1 cellular context compared by ENCODE assay signal in the genomic region with DNA sequence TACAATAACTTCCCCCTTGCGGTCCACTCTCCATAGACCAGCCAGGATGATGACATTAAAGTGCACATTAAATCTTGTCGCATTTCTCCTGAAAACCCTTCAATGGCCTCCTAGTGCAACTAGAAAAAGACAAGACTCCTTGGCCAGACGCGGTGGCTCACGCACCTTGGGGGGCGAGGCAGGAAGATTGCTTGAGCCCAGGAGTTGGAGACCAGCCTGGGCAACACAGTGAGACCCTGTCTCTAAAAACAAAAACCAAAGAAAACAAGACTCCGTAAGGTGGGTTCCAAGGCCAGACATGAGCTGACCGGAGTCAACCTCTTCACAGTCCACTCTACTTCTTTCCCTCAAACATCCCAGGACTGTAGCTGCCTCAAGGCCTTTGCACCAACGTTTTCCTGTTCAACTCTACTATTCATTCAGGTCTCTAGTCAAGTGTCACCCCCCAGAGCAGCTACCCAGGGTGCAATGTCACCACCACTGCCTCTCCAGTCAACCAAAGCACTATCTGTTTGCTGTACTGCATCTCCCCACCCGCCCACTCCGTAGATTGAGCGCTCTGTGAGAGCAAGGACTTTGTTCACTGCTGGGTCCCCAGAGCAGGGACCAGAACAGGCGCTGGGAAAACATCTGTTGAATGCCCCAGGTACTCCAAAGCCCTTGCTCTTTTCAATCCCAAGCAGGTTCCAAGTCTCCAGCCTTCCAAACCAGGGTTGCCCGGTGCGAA.
TF ChIP-seq lines count a peak whose summit lies in the region.

No MANE protein-coding gene starts in this region.

TF ChIP-seq in HepG2, 621 proteins besides CTCF, POLR2A, EP300 and RAD21 (continued from another document and continues in another):
- TF ChIP-seq, protein P1, sequence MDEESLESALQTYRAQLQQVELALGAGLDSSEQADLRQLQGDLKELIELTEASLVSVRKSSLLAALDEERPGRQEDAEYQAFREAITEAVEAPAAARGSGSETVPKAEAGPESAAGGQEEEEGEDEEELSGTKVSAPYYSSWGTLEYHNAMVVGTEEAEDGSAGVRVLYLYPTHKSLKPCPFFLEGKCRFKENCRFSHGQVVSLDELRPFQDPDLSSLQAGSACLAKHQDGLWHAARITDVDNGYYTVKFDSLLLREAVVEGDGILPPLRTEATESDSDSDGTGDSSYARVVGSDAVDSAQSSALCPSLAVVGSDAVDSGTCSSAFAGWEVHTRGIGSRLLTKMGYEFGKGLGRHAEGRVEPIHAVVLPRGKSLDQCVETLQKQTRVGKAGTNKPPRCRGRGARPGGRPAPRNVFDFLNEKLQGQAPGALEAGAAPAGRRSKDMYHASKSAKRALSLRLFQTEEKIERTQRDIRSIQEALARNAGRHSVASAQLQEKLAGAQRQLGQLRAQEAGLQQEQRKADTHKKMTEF (CRISPR knock-in tag; IDR thresholded peaks at IDR 0.05) = peak; percentile 54
- TF ChIP-seq ZNF839 (CRISPR knock-in tag; IDR thresholded peaks at IDR 0.05; ENCODE audit: borderline replicate concordance) = no peak
- no peak for TF ChIP-seq CBFB (CRISPR knock-in tag; IDR thresholded peaks at IDR 0.05)
- TF ChIP-seq PTBP1 (IDR thresholded peaks at IDR 0.05; ENCODE audit: low read depth, low read length, poor library complexity, severe bottlenecking) = no peak
- TF ChIP-seq KDM3A (CRISPR knock-in tag; IDR thresholded peaks at IDR 0.05; ENCODE audit: low read depth) = no peak
- TF ChIP-seq ZFP37 (CRISPR knock-in tag; IDR thresholded peaks at IDR 0.05; ENCODE audit: borderline replicate concordance) = no peak
- TF ChIP-seq, protein P2, sequence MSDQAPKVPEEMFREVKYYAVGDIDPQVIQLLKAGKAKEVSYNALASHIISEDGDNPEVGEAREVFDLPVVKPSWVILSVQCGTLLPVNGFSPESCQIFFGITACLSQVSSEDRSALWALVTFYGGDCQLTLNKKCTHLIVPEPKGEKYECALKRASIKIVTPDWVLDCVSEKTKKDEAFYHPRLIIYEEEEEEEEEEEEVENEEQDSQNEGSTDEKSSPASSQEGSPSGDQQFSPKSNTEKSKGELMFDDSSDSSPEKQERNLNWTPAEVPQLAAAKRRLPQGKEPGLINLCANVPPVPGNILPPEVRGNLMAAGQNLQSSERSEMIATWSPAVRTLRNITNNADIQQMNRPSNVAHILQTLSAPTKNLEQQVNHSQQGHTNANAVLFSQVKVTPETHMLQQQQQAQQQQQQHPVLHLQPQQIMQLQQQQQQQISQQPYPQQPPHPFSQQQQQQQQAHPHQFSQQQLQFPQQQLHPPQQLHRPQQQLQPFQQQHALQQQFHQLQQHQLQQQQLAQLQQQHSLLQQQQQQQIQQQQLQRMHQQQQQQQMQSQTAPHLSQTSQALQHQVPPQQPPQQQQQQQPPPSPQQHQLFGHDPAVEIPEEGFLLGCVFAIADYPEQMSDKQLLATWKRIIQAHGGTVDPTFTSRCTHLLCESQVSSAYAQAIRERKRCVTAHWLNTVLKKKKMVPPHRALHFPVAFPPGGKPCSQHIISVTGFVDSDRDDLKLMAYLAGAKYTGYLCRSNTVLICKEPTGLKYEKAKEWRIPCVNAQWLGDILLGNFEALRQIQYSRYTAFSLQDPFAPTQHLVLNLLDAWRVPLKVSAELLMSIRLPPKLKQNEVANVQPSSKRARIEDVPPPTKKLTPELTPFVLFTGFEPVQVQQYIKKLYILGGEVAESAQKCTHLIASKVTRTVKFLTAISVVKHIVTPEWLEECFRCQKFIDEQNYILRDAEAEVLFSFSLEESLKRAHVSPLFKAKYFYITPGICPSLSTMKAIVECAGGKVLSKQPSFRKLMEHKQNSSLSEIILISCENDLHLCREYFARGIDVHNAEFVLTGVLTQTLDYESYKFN (CRISPR knock-in tag; conservative IDR thresholded peaks at IDR 0.05) = peak; percentile 70
- TF ChIP-seq ZNF709 (CRISPR knock-in tag; IDR thresholded peaks at IDR 0.05) = no peak
- 0 out of 2 replicates have a peak, but pooled peaks have one; percentile 41 for TF ChIP-seq REL (CRISPR knock-in tag; conservative IDR thresholded peaks at IDR 0.05)
- TF ChIP-seq REXO4 (CRISPR knock-in tag; IDR thresholded peaks at IDR 0.05; ENCODE audit: borderline replicate concordance) = no peak
- no peak for TF ChIP-seq SRSF9 (IDR thresholded peaks at IDR 0.05; ENCODE audit: borderline replicate concordance, insufficient read depth, low read depth, low read length, poor library complexity, severe bottlenecking)
- TF ChIP-seq ZNF629 (CRISPR knock-in tag; conservative IDR thresholded peaks at IDR 0.05) = 0 out of 2 replicates have a peak, but pooled peaks have one; percentile 13
- TF ChIP-seq AHR (CRISPR knock-in tag; IDR thresholded peaks at IDR 0.05) = no peak
- TF ChIP-seq, protein P3, sequence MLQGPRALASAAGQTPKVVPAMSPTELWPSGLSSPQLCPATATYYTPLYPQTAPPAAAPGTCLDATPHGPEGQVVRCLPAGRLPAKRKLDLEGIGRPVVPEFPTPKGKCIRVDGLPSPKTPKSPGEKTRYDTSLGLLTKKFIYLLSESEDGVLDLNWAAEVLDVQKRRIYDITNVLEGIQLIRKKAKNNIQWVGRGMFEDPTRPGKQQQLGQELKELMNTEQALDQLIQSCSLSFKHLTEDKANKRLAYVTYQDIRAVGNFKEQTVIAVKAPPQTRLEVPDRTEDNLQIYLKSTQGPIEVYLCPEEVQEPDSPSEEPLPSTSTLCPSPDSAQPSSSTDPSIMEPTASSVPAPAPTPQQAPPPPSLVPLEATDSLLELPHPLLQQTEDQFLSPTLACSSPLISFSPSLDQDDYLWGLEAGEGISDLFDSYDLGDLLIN (CRISPR knock-in tag; IDR thresholded peaks at IDR 0.05; ENCODE audit: borderline replicate concordance) = 0 out of 2 replicates have a peak, but pooled peaks have one; percentile 44
- TF ChIP-seq JDP2 (CRISPR knock-in tag; IDR thresholded peaks at IDR 0.05; ENCODE audit: borderline replicate concordance) = no peak
- TF ChIP-seq HNF4A (CRISPR knock-in tag; IDR thresholded peaks at IDR 0.05) = peak; percentile 84
- TF ChIP-seq MBNL3 (CRISPR knock-in tag; conservative IDR thresholded peaks at IDR 0.05) = no peak
- TF ChIP-seq BORCS8-MEF2B (CRISPR knock-in tag; IDR thresholded peaks at IDR 0.05) = no peak
- TF ChIP-seq ZNF747 (CRISPR knock-in tag; IDR thresholded peaks at IDR 0.05; ENCODE audit: borderline replicate concordance) = no peak
- 0 out of 2 replicates have a peak, but pooled peaks have one; percentile 8 for TF ChIP-seq ZNF460 (CRISPR knock-in tag; IDR thresholded peaks at IDR 0.05; ENCODE audit: borderline replicate concordance)
- no peak for TF ChIP-seq STAT5B (CRISPR knock-in tag; IDR thresholded peaks at IDR 0.05)
- peak; percentile 17; the same call in 1 of the 2 replicates for TF ChIP-seq NR2F2 (IDR thresholded peaks at IDR 0.05; ENCODE audit: borderline replicate concordance, low read depth)
- peak; percentile 28; the same call in 1 of the 2 replicates for TF ChIP-seq ZNF607 (CRISPR knock-in tag; IDR thresholded peaks at IDR 0.05; ENCODE audit: borderline replicate concordance)
- TF ChIP-seq, protein P4, sequence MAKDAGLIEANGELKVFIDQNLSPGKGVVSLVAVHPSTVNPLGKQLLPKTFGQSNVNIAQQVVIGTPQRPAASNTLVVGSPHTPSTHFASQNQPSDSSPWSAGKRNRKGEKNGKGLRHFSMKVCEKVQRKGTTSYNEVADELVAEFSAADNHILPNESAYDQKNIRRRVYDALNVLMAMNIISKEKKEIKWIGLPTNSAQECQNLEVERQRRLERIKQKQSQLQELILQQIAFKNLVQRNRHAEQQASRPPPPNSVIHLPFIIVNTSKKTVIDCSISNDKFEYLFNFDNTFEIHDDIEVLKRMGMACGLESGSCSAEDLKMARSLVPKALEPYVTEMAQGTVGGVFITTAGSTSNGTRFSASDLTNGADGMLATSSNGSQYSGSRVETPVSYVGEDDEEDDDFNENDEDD (CRISPR knock-in tag; IDR thresholded peaks at IDR 0.05; ENCODE audit: borderline replicate concordance) = no peak
- TF ChIP-seq NAIF1 (CRISPR knock-in tag; IDR thresholded peaks at IDR 0.05; ENCODE audit: borderline replicate concordance) = 0 out of 2 replicates have a peak, but pooled peaks have one; percentile 3
- no peak for TF ChIP-seq ZNF552 (CRISPR knock-in tag; IDR thresholded peaks at IDR 0.05; ENCODE audit: borderline replicate concordance)
- no peak for TF ChIP-seq ZNF569 (CRISPR knock-in tag; IDR thresholded peaks at IDR 0.05; ENCODE audit: borderline replicate concordance)
- peak; percentile 43; the same call in 1 of the 3 replicates for TF ChIP-seq MXI1 (IDR thresholded peaks at IDR 0.05; ENCODE audit: borderline replicate concordance, low read depth, low read length)
- TF ChIP-seq, protein P5, sequence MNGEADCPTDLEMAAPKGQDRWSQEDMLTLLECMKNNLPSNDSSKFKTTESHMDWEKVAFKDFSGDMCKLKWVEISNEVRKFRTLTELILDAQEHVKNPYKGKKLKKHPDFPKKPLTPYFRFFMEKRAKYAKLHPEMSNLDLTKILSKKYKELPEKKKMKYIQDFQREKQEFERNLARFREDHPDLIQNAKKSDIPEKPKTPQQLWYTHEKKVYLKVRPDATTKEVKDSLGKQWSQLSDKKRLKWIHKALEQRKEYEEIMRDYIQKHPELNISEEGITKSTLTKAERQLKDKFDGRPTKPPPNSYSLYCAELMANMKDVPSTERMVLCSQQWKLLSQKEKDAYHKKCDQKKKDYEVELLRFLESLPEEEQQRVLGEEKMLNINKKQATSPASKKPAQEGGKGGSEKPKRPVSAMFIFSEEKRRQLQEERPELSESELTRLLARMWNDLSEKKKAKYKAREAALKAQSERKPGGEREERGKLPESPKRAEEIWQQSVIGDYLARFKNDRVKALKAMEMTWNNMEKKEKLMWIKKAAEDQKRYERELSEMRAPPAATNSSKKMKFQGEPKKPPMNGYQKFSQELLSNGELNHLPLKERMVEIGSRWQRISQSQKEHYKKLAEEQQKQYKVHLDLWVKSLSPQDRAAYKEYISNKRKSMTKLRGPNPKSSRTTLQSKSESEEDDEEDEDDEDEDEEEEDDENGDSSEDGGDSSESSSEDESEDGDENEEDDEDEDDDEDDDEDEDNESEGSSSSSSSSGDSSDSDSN (CRISPR knock-in tag; IDR thresholded peaks at IDR 0.05) = peak; percentile 66
- TF ChIP-seq ZNF101 (CRISPR knock-in tag; IDR thresholded peaks at IDR 0.05; ENCODE audit: borderline replicate concordance, low read depth) = no peak
- TF ChIP-seq, protein P6, sequence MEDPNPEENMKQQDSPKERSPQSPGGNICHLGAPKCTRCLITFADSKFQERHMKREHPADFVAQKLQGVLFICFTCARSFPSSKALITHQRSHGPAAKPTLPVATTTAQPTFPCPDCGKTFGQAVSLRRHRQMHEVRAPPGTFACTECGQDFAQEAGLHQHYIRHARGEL (CRISPR knock-in tag; IDR thresholded peaks at IDR 0.05) = no peak; the same call in 1 of the 2 replicates
- TF ChIP-seq, protein P7, sequence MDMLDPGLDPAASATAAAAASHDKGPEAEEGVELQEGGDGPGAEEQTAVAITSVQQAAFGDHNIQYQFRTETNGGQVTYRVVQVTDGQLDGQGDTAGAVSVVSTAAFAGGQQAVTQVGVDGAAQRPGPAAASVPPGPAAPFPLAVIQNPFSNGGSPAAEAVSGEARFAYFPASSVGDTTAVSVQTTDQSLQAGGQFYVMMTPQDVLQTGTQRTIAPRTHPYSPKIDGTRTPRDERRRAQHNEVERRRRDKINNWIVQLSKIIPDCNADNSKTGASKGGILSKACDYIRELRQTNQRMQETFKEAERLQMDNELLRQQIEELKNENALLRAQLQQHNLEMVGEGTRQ (IDR thresholded peaks at IDR 0.05; ENCODE audit: low read depth, low read length) = no peak
- TF ChIP-seq, protein P7 (CRISPR knock-in tag; IDR thresholded peaks at IDR 0.05; ENCODE audit: borderline replicate concordance) = no peak
- TF ChIP-seq NONO (IDR thresholded peaks at IDR 0.05) = no peak
- peak; percentile 40; the same call in 1 of the 2 replicates for TF ChIP-seq NONO (CRISPR knock-in tag; conservative IDR thresholded peaks at IDR 0.05)
- no peak for TF ChIP-seq ZNF724P (CRISPR knock-in tag; IDR thresholded peaks at IDR 0.05; ENCODE audit: borderline replicate concordance)
- TF ChIP-seq RNF2 (conservative IDR thresholded peaks at IDR 0.05; ENCODE audit: low read depth) = no peak
- 0 out of 2 replicates have a peak, but pooled peaks have one; percentile 31 for TF ChIP-seq ZFP82 (CRISPR knock-in tag; IDR thresholded peaks at IDR 0.05; ENCODE audit: borderline replicate concordance)
- TF ChIP-seq, protein P8, sequence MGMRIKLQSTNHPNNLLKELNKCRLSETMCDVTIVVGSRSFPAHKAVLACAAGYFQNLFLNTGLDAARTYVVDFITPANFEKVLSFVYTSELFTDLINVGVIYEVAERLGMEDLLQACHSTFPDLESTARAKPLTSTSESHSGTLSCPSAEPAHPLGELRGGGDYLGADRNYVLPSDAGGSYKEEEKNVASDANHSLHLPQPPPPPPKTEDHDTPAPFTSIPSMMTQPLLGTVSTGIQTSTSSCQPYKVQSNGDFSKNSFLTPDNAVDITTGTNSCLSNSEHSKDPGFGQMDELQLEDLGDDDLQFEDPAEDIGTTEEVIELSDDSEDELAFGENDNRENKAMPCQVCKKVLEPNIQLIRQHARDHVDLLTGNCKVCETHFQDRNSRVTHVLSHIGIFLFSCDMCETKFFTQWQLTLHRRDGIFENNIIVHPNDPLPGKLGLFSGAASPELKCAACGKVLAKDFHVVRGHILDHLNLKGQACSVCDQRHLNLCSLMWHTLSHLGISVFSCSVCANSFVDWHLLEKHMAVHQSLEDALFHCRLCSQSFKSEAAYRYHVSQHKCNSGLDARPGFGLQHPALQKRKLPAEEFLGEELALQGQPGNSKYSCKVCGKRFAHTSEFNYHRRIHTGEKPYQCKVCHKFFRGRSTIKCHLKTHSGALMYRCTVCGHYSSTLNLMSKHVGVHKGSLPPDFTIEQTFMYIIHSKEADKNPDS (CRISPR knock-in tag; IDR thresholded peaks at IDR 0.05) = no peak
- TF ChIP-seq ZBTB7B (CRISPR knock-in tag; IDR thresholded peaks at IDR 0.05) = peak; percentile 26; the same call in 1 of the 2 replicates
- TF ChIP-seq PITX1 (CRISPR knock-in tag; IDR thresholded peaks at IDR 0.05) = no peak
- 0 out of 2 replicates have a peak, but pooled peaks have one; percentile 1 for TF ChIP-seq ZNF772 (CRISPR knock-in tag; IDR thresholded peaks at IDR 0.05)
- no peak for TF ChIP-seq RFXAP (CRISPR knock-in tag; IDR thresholded peaks at IDR 0.05; ENCODE audit: borderline replicate concordance)
- no peak; the same call in 1 of the 2 replicates for TF ChIP-seq CCDC6 (CRISPR knock-in tag; IDR thresholded peaks at IDR 0.05)
- TF ChIP-seq ZNF564 (CRISPR knock-in tag; IDR thresholded peaks at IDR 0.05) = peak; percentile 22; the same call in 1 of the 2 replicates
- TF ChIP-seq, protein P9, sequence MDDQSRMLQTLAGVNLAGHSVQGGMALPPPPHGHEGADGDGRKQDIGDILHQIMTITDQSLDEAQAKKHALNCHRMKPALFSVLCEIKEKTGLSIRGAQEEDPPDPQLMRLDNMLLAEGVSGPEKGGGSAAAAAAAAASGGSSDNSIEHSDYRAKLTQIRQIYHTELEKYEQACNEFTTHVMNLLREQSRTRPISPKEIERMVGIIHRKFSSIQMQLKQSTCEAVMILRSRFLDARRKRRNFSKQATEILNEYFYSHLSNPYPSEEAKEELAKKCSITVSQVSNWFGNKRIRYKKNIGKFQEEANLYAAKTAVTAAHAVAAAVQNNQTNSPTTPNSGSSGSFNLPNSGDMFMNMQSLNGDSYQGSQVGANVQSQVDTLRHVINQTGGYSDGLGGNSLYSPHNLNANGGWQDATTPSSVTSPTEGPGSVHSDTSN (CRISPR knock-in tag; IDR thresholded peaks at IDR 0.05; ENCODE audit: borderline replicate concordance) = no peak
